In genomic region chr1:29505537-29506220, GRCh38 we compare ENCODE assay signal across 1 cellular context.
TF ChIP-seq lines count a peak whose summit lies in the region.

No MANE protein-coding gene starts in this region.

TF ChIP-seq in H1, 55 proteins besides CTCF, POLR2A, EP300 and RAD21 (continued from another document):
- TF ChIP-seq CHD7 (IDR thresholded peaks at IDR 0.05; ENCODE audit: insufficient replicate concordance, low read length): no peak
- no peak for TF ChIP-seq NRF1 (IDR thresholded peaks at IDR 0.05; ENCODE audit: low read depth, low read length)
- no peak for TF ChIP-seq GTF2F1 (IDR thresholded peaks at IDR 0.05; ENCODE audit: borderline replicate concordance, low read depth, low read length)
